ENCODE assay signal across 10 cellular contexts in the genomic region with DNA sequence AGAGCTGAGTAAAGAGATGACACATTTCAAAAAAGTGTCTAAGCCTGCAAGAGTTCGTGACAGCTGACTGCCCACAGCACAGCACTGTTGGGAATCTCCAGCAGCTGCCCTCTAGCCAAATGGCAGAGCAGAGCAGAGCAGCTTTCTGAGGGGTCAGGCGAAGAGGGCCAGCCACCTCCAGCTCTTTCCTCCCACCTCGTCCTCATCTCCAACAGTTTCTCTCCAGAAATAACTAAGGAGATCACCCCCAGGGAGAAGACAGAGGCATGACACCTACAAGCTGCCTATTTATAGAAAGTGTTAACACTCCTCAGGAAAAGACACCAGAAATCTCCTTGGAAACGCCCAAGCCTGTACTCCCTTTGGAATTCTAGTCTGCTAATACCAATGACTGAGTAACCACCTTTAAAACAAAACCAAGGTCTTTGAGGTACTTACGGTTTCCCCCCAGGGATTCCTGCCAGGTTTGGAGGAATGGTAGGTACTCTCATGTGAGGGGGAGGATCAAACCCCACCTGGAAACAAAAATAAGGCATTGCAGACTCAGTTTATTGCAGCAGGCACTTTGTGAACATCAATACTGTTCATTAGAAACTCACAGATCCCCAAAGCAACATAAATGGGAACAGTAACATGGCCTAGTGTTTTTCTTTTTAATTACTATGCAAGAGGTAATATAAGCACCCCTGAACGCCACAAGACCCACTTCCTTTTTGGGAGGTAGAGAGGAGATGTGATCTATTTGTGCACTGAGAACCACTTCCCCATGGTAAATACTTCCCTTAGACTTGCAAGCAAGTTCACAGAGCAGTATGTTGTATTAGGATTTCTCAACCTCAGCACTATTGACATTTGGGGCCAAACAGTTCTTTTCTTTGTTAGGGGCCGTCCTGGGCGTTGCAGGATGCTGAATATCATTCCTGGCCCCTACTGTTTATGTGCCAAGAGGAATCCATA.
A peak's percentile ranks its signal among the peaks of the same experiment; 100 is the strongest.
DNase-seq lines count a peak whose midpoint lies in the region; ATAC-seq and TF ChIP-seq lines count a peak whose summit lies in the region.
"Had no signal": no experiment of that assay in that cellular context is flagged by ENCODE, and none has a peak within 500 bp of the region (broad histone marks: within the 10 kb centered on the region; RNA-seq: fewer than 3 reads in every experiment).

No MANE protein-coding gene starts in this region.

- in situ Hi-C loops in transverse colon (cut with MboI; ENCODE audit: low pct_ligation_motif_present in 1 of 4, low pct_unique_long_range_greater_than_20kb in 1 of 4, low sequenced_read_pairs in 3 of 4) = loop anchor here in 2 of 4 donors (10.0 to 25.0 kb wide), 4 partner anchors 55 to 227 kb away; no protein-coding TSS in a partner anchor

- H3K27me3 ChIP-seq in DND-41 (ENCODE audit: insufficient read depth, low read length, poor library complexity) = no peaks in the 10 kb centered on the region
- H3K27me3 ChIP-seq in ascending aorta = no peaks in the 10 kb centered on the region
- H3K27me3 ChIP-seq in muscle layer of colon (ENCODE audit: control insufficient read depth in 1 of 2, insufficient read depth in 2 of 2, low read length in 2 of 2) = no peaks in the 10 kb centered on the region
- H3K27me3 ChIP-seq in transverse colon = no peaks in the 10 kb centered on the region

- TF ChIP-seq CTCF in DND-41 (IDR thresholded peaks at IDR 0.05; ENCODE audit: borderline replicate concordance, extremely low read depth, low read length, poor library complexity, severe bottlenecking) = no peak
- TF ChIP-seq CTCF in ascending aorta (IDR thresholded peaks at IDR 0.05) = no peak
- TF ChIP-seq CTCF in transverse colon (IDR thresholded peaks at IDR 0.05) = no peak

- TF ChIP-seq POLR2A in transverse colon (IDR thresholded peaks at IDR 0.05) (no peak), erythroblast (IDR thresholded peaks at IDR 0.05; ENCODE audit: low read length) (no peak)

- peak overlapping the region; percentile 38; the same call in 1 of the 2 replicates for H3K4me2 ChIP-seq in DND-41 (ENCODE audit: insufficient read depth, low read length)

- H3K4me1 ChIP-seq in DND-41 (ENCODE audit: insufficient read depth, low read length) (peaks cover 33% of the 10 kb centered on the region), ascending aorta (peaks cover 3 to 15% of the 10 kb centered on the region in 2 donors), muscle layer of colon (ENCODE audit: insufficient read depth, low read length) (peaks cover 35% of the 10 kb centered on the region), transverse colon (peaks cover 0 to 6% (median 5%) of the 10 kb centered on the region in 4 donors)

- intact Hi-C loops in ascending aorta (cut with DNase I) = loop anchor here (5.0 to 10.0 kb wide), 4 partner anchors 77 to 232 kb away; a partner anchor contains a TSS
- intact Hi-C loops in transverse colon (cut with DNase I; ENCODE audit: low total_unique reads) = loop anchor here (5.0 to 10.0 kb wide), 3 partner anchors 77 to 1855 kb away; a partner anchor contains a TSS

- H3K4me3 ChIP-seq in DND-41 (ENCODE audit: low read depth in 1 of 2, low read length in 2 of 2) (no peak overlapping the region), ascending aorta (no peak overlapping the region), muscle layer of colon (ENCODE audit: low read depth in 1 of 2, low read length in 2 of 2) (no peak overlapping the region), transverse colon (no peak overlapping the region)

- H3K27ac ChIP-seq in DND-41 (ENCODE audit: low read length) (peak overlapping the region; percentile 71), ascending aorta (peak overlapping the region; percentile 50 to 91), muscle layer of colon (ENCODE audit: low read depth, low read length) (peak overlapping the region; percentile 25), transverse colon (peak overlapping the region in 2 of 4 donors; percentile 9 to 15)

- H3K36me3 ChIP-seq in DND-41 (ENCODE audit: insufficient read depth, low read length) (peaks cover 31% of the 10 kb centered on the region), ascending aorta (peaks cover 13 to 51% of the 10 kb centered on the region in 2 donors), muscle layer of colon (ENCODE audit: insufficient read depth, low read length) (peaks cover 21% of the 10 kb centered on the region), transverse colon (peaks cover 0 to 27% (median 7%) of the 10 kb centered on the region in 4 donors)

- no peak overlapping the region for H2AFZ ChIP-seq in DND-41 (ENCODE audit: low read depth, low read length)

- H4K20me1 ChIP-seq in DND-41 (ENCODE audit: insufficient read depth, low read length) = no peaks in the 10 kb centered on the region; the same call in 1 of the 2 replicates

- H3K79me2 ChIP-seq in DND-41 (ENCODE audit: insufficient read depth, low read length) = no peaks in the 10 kb centered on the region

- DNase-seq in DND-41 = peak; percentile 45
- DNase-seq in HT1080 (ENCODE audit: low read depth) = peak; percentile 14
- no peak for DNase-seq in ascending aorta (ENCODE audit: low spot score in 2 of 2)
- DNase-seq in transverse colon = no peak
- no peak for DNase-seq in erythroblast (lab: John Stamatoyannopoulos, UW)
- DNase-seq: activated naive CD4-positive, alpha-beta T cell; DMS79 had no signal

- WGBS in transverse colon (ENCODE audit: low coverage in 1 of 2), 2 donors = 51 to 62% methylated on average over 2 to 8 of the region's 8 CpGs

- peak; percentile 98 for ATAC-seq in DND-41 (ENCODE audit: insufficient read depth, low read depth)
- ATAC-seq in HG03342 (IDR thresholded peaks at IDR 0.05; ENCODE audit: unreplicated experiment) = no peak
- no peak for ATAC-seq in GM19328 (IDR thresholded peaks at IDR 0.05; ENCODE audit: unreplicated experiment)

- H3K9ac ChIP-seq in DND-41 (ENCODE audit: low read depth, low read length) (peak overlapping the region; percentile 24), muscle layer of colon (ENCODE audit: low read length) (no peak overlapping the region)

- no peak for TF ChIP-seq EP300 in transverse colon (IDR thresholded peaks at IDR 0.05; ENCODE audit: low read depth)

- H3K9me3 ChIP-seq in DND-41 (ENCODE audit: insufficient read depth, low read length, severe bottlenecking) = no peaks in the 10 kb centered on the region
- H3K9me3 ChIP-seq in ascending aorta = no peaks in the 10 kb centered on the region
- H3K9me3 ChIP-seq in muscle layer of colon (ENCODE audit: low read length) = no peaks in the 10 kb centered on the region
- H3K9me3 ChIP-seq in transverse colon = no peaks in the 10 kb centered on the region

Comparison
In these comparisons a context has a peak if more than half of its experiments do, and no peak if none do; other contexts are left out.
1. DNase-seq: peak in DND-41 (single experiment) and HT1080 (single experiment); none in ascending aorta (0 of 2), transverse colon (single experiment) and erythroblast (0 of 2).